11 cellular contexts compared by ENCODE assay signal in genomic region chr18:44871771-44872170, GRCh38.
DNase-seq lines count a peak whose midpoint lies in the region; ATAC-seq, FAIRE-seq and TF ChIP-seq lines count a peak whose summit lies in the region.
"Had no signal": no experiment of that assay in that cellular context is flagged by ENCODE, and none has a peak within 500 bp of the region (broad histone marks: within the 10 kb centered on the region; RNA-seq: fewer than 3 reads in every experiment).

No MANE protein-coding gene starts in this region.

- peaks cover 64% of the 10 kb centered on the region for H3K36me3 Mint-ChIP-seq in activated B cell treated with CpG ODN at 0.5 μM for 24 hours (ENCODE audit: low read depth)
- no peaks in the 10 kb centered on the region for H3K36me3 Mint-ChIP-seq in activated CD4-positive, alpha-beta T cell treated with anti-CD3 and anti-CD28 coated beads for 36 hours (ENCODE audit: low read depth)

- no peaks in the 10 kb centered on the region for H3K9me3 Mint-ChIP-seq in activated B cell treated with CpG ODN at 0.5 μM for 24 hours
- H3K9me3 Mint-ChIP-seq in activated CD4-positive, alpha-beta T cell treated with anti-CD3 and anti-CD28 coated beads for 36 hours (ENCODE audit: low read depth) = no peaks in the 10 kb centered on the region

- no peak for DNase-seq in GM12892 (ENCODE audit: insufficient read length)
- no peak for DNase-seq in activated B cell treated with CpG ODN at 0.5 μM for 24 hours
- DNase-seq in stimulated activated CD4-positive, alpha-beta T cell treated with anti-CD3 and anti-CD28 coated beads, Interleukin-1b, Interleukin-23, amount 100 ng/mL, for 48 hours = no peak
- DNase-seq in activated CD4-positive, alpha-beta T cell treated with anti-CD3 and anti-CD28 coated beads for 36 hours = no peak
- no peak for DNase-seq in DMS79 treated with DMSO at 0.1 percent for 48 hours (lab: John Stamatoyannopoulos, UW)
- no peak for DNase-seq in NOMO-1 (lab: John Stamatoyannopoulos, UW; ENCODE audit: unreplicated experiment in 2 of 2)
- DNase-seq: colonic mucosa, NCI-H1092 treated with DMSO at 0.1 percent for 48 hours had no signal

- CTCF ChIA-PET in activated B cell treated with CpG ODN at 0.5 μM for 24 hours (lab: Charles Lee) = no interaction called here
- CTCF ChIA-PET in activated CD4-positive, alpha-beta T cell treated with anti-CD3 and anti-CD28 coated beads for 36 hours (lab: Charles Lee) = no interaction called here

- POLR2A ChIA-PET in activated B cell treated with CpG ODN at 0.5 μM for 24 hours (lab: Charles Lee) = interaction anchor here (0.9 to 1.2 kb wide), 4 partner anchors 21 to 196 kb away, joined by 3 read pairs; no protein-coding TSS in a partner anchor
- POLR2A ChIA-PET in activated CD4-positive, alpha-beta T cell treated with anti-CD3 and anti-CD28 coated beads for 36 hours (lab: Charles Lee) = interaction anchor here (0.7 kb wide), 1 partner anchor 8 kb away, joined by 4 read pairs; no protein-coding TSS in a partner anchor

- no peak overlapping the region for H3K4me3 Mint-ChIP-seq in activated B cell treated with CpG ODN at 0.5 μM for 24 hours
- no peak overlapping the region for H3K4me3 Mint-ChIP-seq in activated CD4-positive, alpha-beta T cell treated with anti-CD3 and anti-CD28 coated beads for 36 hours

- no peak for TF ChIP-seq POLR2A in GM12892 (IDR thresholded peaks at IDR 0.05; ENCODE audit: low read depth, low read length)

- peaks cover 22% of the 10 kb centered on the region for H3K4me1 Mint-ChIP-seq in activated B cell treated with CpG ODN at 0.5 μM for 24 hours
- H3K4me1 Mint-ChIP-seq in activated CD4-positive, alpha-beta T cell treated with anti-CD3 and anti-CD28 coated beads for 36 hours = peaks cover 5% of the 10 kb centered on the region

- intact Hi-C loops in activated B cell treated with CpG ODN at 0.5 μM for 24 hours (cut with micrococcal nuclease) = no loop called here
- intact Hi-C loops in activated CD4-positive, alpha-beta T cell treated with anti-CD3 and anti-CD28 coated beads for 36 hours (cut with DNase I, micrococcal nuclease) = no loop called here

- H3K27ac Mint-ChIP-seq in activated B cell treated with CpG ODN at 0.5 μM for 24 hours = peak overlapping the region; percentile 46
- no peak overlapping the region for H3K27ac Mint-ChIP-seq in activated CD4-positive, alpha-beta T cell treated with anti-CD3 and anti-CD28 coated beads for 36 hours

- H3K27me3 Mint-ChIP-seq in activated B cell treated with CpG ODN at 0.5 μM for 24 hours = no peaks in the 10 kb centered on the region
- H3K27me3 Mint-ChIP-seq in activated CD4-positive, alpha-beta T cell treated with anti-CD3 and anti-CD28 coated beads for 36 hours = no peaks in the 10 kb centered on the region

- peak; percentile 17 for FAIRE-seq in GM12892 (lab: Jason Lieb, UNC)

- ATAC-seq in GM19452 (IDR thresholded peaks at IDR 0.05; ENCODE audit: unreplicated experiment) = peak; percentile 79
- peak; percentile 66 for ATAC-seq in HG02938 (IDR thresholded peaks at IDR 0.05; ENCODE audit: unreplicated experiment)
- ATAC-seq in activated B cell treated with CpG ODN at 0.5 μM for 24 hours (ENCODE audit: low read depth) = peak; percentile 25
- ATAC-seq in activated CD4-positive, alpha-beta T cell treated with anti-CD3 and anti-CD28 coated beads for 36 hours = no peak
- ATAC-seq: HCT116 had no signal

- TF ChIP-seq CTCF in activated B cell treated with CpG ODN at 0.5 μM for 24 hours (IDR thresholded peaks at IDR 0.05) = no peak
